ENCODE assay signal across 8 cellular contexts in genomic region chrX:54999717-55000598, GRCh38. TPM values are rescaled to one million over a fixed set of nuclear protein-coding genes. Genes with fewer than 3 reads are reported as not detected.
DNase-seq lines count a peak whose midpoint lies in the region; ATAC-seq and TF ChIP-seq lines count a peak whose summit lies in the region.

Gene APEX2, plus strand, starts transcription at chrX:55000363. Its CDS starts 60 bp downstream, at chrX:55000423.

- peak within 1 kb of the TSS; percentile 89 for H3K27ac Mint-ChIP-seq in activated naive CD8-positive, alpha-beta T cell

- no peaks in the 10 kb centered on the region for H3K27me3 ChIP-seq in thoracic aorta (replicated peaks; ENCODE audit: insufficient read depth)

- H3K9me3 ChIP-seq in thoracic aorta, result no peaks in the 10 kb centered on the region

- H3K4me3 Mint-ChIP-seq in activated naive CD8-positive, alpha-beta T cell, result peak within 1 kb of the TSS; percentile 96

- peaks cover 3% of the 10 kb centered on the region for H3K36me3 Mint-ChIP-seq in activated naive CD8-positive, alpha-beta T cell

- H3K4me1 ChIP-seq in thoracic aorta (ENCODE audit: control insufficient read depth in 1 of 2, low read depth in 2 of 2), result peaks cover 3 to 9% of the 10 kb centered on the region in 2 donors

- DNase-seq in GM10248 (ENCODE audit: extremely low spot score) (peak; percentile 83), NCI-H1105 (lab: John Stamatoyannopoulos, UW) (peak; percentile 74), SKM-1 treated with dmso at 0.1 percent for 144 hours (lab: John Stamatoyannopoulos, UW; ENCODE audit: unreplicated experiment) (peak; percentile 79), glomerular visceral epithelial cell (ENCODE audit: extremely low spot score) (peak; percentile 89), omental fat pad (ENCODE audit: low spot score) (peak; percentile 46), thoracic aorta (ENCODE audit: low spot score) (peak; percentile 59)

- no peaks in the 10 kb centered on the region for H3K27me3 Mint-ChIP-seq in activated naive CD8-positive, alpha-beta T cell

- peaks cover 4% of the 10 kb centered on the region for H3K36me3 ChIP-seq in thoracic aorta

- POLR2A ChIA-PET in GM10248 (lab: Yijun Ruan, JAX), result interaction anchor here (0.7 to 1.8 kb wide), 7 partner anchors 9 to 1313 kb away, joined by 3 to 6 read pairs (median 4); partner anchors contain the start of gene HUWE1

- peaks cover 26% of the 10 kb centered on the region for H3K4me1 Mint-ChIP-seq in activated naive CD8-positive, alpha-beta T cell (ENCODE audit: low read depth)

- peak within 1 kb of the TSS; percentile 77 for H3K4me3 ChIP-seq in thoracic aorta

- no peaks in the 10 kb centered on the region for H3K9me3 Mint-ChIP-seq in activated naive CD8-positive, alpha-beta T cell (ENCODE audit: low read depth)

- CTCF ChIA-PET in GM10248 (lab: Yijun Ruan, JAX), result interaction anchor here (0.7 to 1.8 kb wide), 4 partner anchors 13 to 1518 kb away, joined by 3 to 7 read pairs (median 4); no protein-coding TSS in a partner anchor

- no peak for TF ChIP-seq CTCF in GM10248 (IDR thresholded peaks at IDR 0.05; ENCODE audit: control extremely low read depth, extremely low read depth, low read depth, missing control alignments)
- TF ChIP-seq CTCF in omental fat pad (IDR thresholded peaks at IDR 0.05), result no peak
- TF ChIP-seq CTCF in thoracic aorta (IDR thresholded peaks at IDR 0.05), result no peak

- peak within 1 kb of the TSS; percentile 66 to 89 for H3K27ac ChIP-seq in thoracic aorta

- ATAC-seq in HG02623 (IDR thresholded peaks at IDR 0.05; ENCODE audit: unreplicated experiment), result peak; percentile 94
- peak; percentile 95 for ATAC-seq in omental fat pad (ENCODE audit: low FRiP score)
- ATAC-seq in thoracic aorta (ENCODE audit: insufficient number of reproducible peaks, low FRiP score, low read depth), result peak; percentile 98

RNA-seq across cellular contexts. Expression of gene APEX2, which starts in this region (rescaled TPM):
- total RNA-seq in omental fat pad, result 10 to 100 TPM in 2 of 4 donors, 1 to 10 TPM in 2; 6.9 to 10.3 (median 9.0) TPM
- 1 to 10 TPM; 6.8 to 9.6 TPM for total RNA-seq in thoracic aorta

Comparison
In these comparisons a context has a peak if more than half of its experiments do, and no peak if none do; other contexts are left out.
1. Peak in every context shown above with its lines: DNase-seq, ATAC-seq, H3K4me3 ChIP-seq and H3K27ac ChIP-seq.